Comparison of ENCODE assay signal across 18 cellular contexts in genomic region chr2:68124321-68124720, GRCh38.
"Had no signal": no experiment of that assay in that cellular context is flagged by ENCODE, and none has a peak within 500 bp of the region (broad histone marks: within the 10 kb centered on the region; RNA-seq: fewer than 3 reads in every experiment).

No MANE protein-coding gene starts in this region.

- H3K36me3 ChIP-seq: right lobe of liver had no signal

- H3K27me3 ChIP-seq: right lobe of liver had no signal

- DNase-seq: activated CD4-positive, alpha-beta T cell treated with anti-CD3 and anti-CD28 coated beads for 1 hour; activated CD8-positive, alpha-beta memory T cell treated with anti-CD3 and anti-CD28 coated beads for 24 hours; activated CD8-positive, alpha-beta memory T cell treated with anti-CD3 and anti-CD28 coated beads, Interleukin-2, amount 50 U/mL, for 48 hours; activated effector memory CD4-positive, alpha-beta T cell treated with Interleukin-2 at 50 U/mL for 16 hours; activated naive CD4-positive, alpha-beta T cell treated with anti-CD3 and anti-CD28 coated beads, Interleukin-2, amount 10 ng/mL, durations not matched to agents 7 days and 5 days; activated T-cell treated with anti-CD3 and anti-CD28 coated beads, Interleukin-2, amount 50 U/mL, for 48 hours; cerebellar nuclear complex; effector CD4-positive, alpha-beta T cell; foreskin melanocyte; glutamatergic neuron; kidney glomerular epithelial cell; left ventricle myocardium superior; right lobe of liver; stimulated activated CD4-positive, alpha-beta T cell treated with anti-CD3 and anti-CD28 coated beads, Interleukin-4, amount 100 ng/mL, for 1 hour; stimulated activated naive CD8-positive, alpha-beta T cell treated with anti-CD3 and anti-CD28 coated beads, Interleukin-15, amount 100 ng/mL, for 72 hours; T-helper 17 cell had no signal

- H3K9me3 ChIP-seq: right lobe of liver had no signal

- H3K27ac ChIP-seq: right lobe of liver, VCaP had no signal

- H3K4me3 ChIP-seq: right lobe of liver, smooth muscle cell had no signal

- ATAC-seq: left ventricle myocardium superior; right lobe of liver; stimulated activated naive CD8-positive, alpha-beta T cell treated with anti-CD3 and anti-CD28 coated beads, Interleukin-15, amount 100 ng/mL, for 72 hours; T-helper 17 cell had no signal
